Comparison of ENCODE assay signal across 34 cellular contexts in genomic region chr6:161915456-161915964, GRCh38.
"Had no signal": no experiment of that assay in that cellular context is flagged by ENCODE, and none has a peak within 500 bp of the region (broad histone marks: within the 10 kb centered on the region; RNA-seq: fewer than 3 reads in every experiment).

No MANE protein-coding gene starts in this region.

- H3K4me3 ChIP-seq: MG63 had no signal

- DNase-seq: Karpas-422, Kasumi-1, KG1, MG63, MM.1S, MV-4-11, NCI-H1048, NCI-H1092, NCI-H1092 treated with DMSO at 0.1 percent for 48 hours, NCI-H1105, NCI-H1105 treated with DMSO at 0.1 percent for 48 hours, NCI-H1417, NCI-H1417 treated with DMSO at 0.1 percent for 48 hours, NCI-H1436, NCI-H1436 treated with DMSO at 0.1 percent for 48 hours, NCI-H146, NCI-H1694, NCI-H1694 treated with DMSO at 0.1 percent for 48 hours, NCI-H187, NCI-H187 treated with DMSO at 0.1 percent for 48 hours, NCI-H1930, NCI-H2029, NCI-H2029 treated with DMSO at 0.1 percent for 48 hours, NCI-H2081, NCI-H2081 treated with DMSO at 0.1 percent for 48 hours, NCI-H2107, NCI-H2171, NCI-H2171 treated with DMSO at 0.1 percent for 48 hours, NCI-H2227 treated with DMSO at 0.1 percent for 48 hours, NCI-H226, NCI-H345, NCI-H446, NCI-H446 treated with DMSO at 0.1 percent for 48 hours had no signal

- H3K4me2 ChIP-seq: KMS-11 had no signal

- H3K27me3 ChIP-seq: MG63 had no signal

- H3K9me3 ChIP-seq: MG63 had no signal

- H3K27ac ChIP-seq: KMS-11 had no signal

- H3K9ac ChIP-seq: KMS-11 had no signal

- H3K36me3 ChIP-seq: MG63 had no signal
